Comparison of ENCODE assay signal across 8 cellular contexts in genomic region chr9:83538172-83538889, GRCh38. TPM values are rescaled to one million over a fixed set of nuclear protein-coding genes. Genes with fewer than 3 reads are reported as not detected.
DNase-seq lines count a peak whose midpoint lies in the region; ATAC-seq and TF ChIP-seq lines count a peak whose summit lies in the region.

Gene FRMD3 (minus strand): TSS chr9:83538401. CDS start chr9:83538231, 170 bp downstream.

- POLR2A ChIA-PET in A673 (lab: Charles Lee; ENCODE audit: low non-redundant PET): no interaction called here

- DNase-seq in A673 (ENCODE audit: low spot score): peak; percentile 73
- peak in 2 of 3 donors; percentile 84 to 92 for DNase-seq in Peyer's patch
- peak; percentile 29 for DNase-seq in cerebellar cortex (ENCODE audit: low spot score)
- peak; percentile 95 for DNase-seq in islet precursor cell
- peak; percentile 66 to 69 for DNase-seq in gastrocnemius medialis

- TF ChIP-seq CTCF in A673 (conservative IDR thresholded peaks at IDR 0.05; ENCODE audit: low read depth, low read length): peak; percentile 64
- peak; percentile 40; the same call in 1 of the 2 replicates for TF ChIP-seq CTCF in GM12875 (IDR thresholded peaks at IDR 0.05; ENCODE audit: borderline replicate concordance, insufficient read depth, low read depth, low read length)
- peak in 4 of 6 experiments; percentile 44 to 86 (median 83) for TF ChIP-seq CTCF in Peyer's patch (IDR thresholded peaks at IDR 0.05)
- peak; percentile 65 to 80 (median 78) for TF ChIP-seq CTCF in gastrocnemius medialis (IDR thresholded peaks at IDR 0.05 in 4 of 5, conservative IDR thresholded peaks at IDR 0.05 in 1 of 5)

- TF ChIP-seq POLR2A in Peyer's patch (IDR thresholded peaks at IDR 0.05) (peak; percentile 55 to 71), gastrocnemius medialis (IDR thresholded peaks at IDR 0.05) (peak; percentile 38 to 50)

- no TSS peak for BruUV-seq in A673 (replicated peaks; lab: Mats Ljungman, UMichigan)

- peaks cover 8% of the 10 kb centered on the region for H3K4me1 ChIP-seq in A673 (ENCODE audit: insufficient read depth, low read length, poor library complexity, severe bottlenecking)
- H3K4me1 ChIP-seq in HUES6 (ENCODE audit: control insufficient read depth, insufficient read depth, low read length): peaks cover 5% of the 10 kb centered on the region
- peaks cover 0 to 13% (median 0%) of the 10 kb centered on the region in 4 donors for H3K4me1 ChIP-seq in Peyer's patch
- H3K4me1 ChIP-seq in gastrocnemius medialis: peaks cover 15 to 16% of the 10 kb centered on the region in 2 donors

- peaks cover 76% of the 10 kb centered on the region for H3K27me3 ChIP-seq in A673 (replicated peaks; ENCODE audit: insufficient read depth, low read depth, low read length, poor library complexity)
- peaks cover 76% of the 10 kb centered on the region for H3K27me3 ChIP-seq in HUES6 (ENCODE audit: control insufficient read depth, insufficient read depth, low read length)
- no peaks in the 10 kb centered on the region for H3K27me3 ChIP-seq in Peyer's patch
- peaks cover 0 to 6% (median 0%) of the 10 kb centered on the region in 3 donors for H3K27me3 ChIP-seq in gastrocnemius medialis

- H3K9me3 ChIP-seq in A673 (ENCODE audit: low read depth, low read length, poor library complexity, severe bottlenecking): no peaks in the 10 kb centered on the region
- H3K9me3 ChIP-seq in HUES6 (ENCODE audit: control insufficient read depth, insufficient read depth, low read depth, low read length): no peaks in the 10 kb centered on the region
- no peaks in the 10 kb centered on the region for H3K9me3 ChIP-seq in Peyer's patch
- H3K9me3 ChIP-seq in gastrocnemius medialis: no peaks in the 10 kb centered on the region

- in situ Hi-C loops in gastrocnemius medialis (cut with MboI; ENCODE audit: low sequenced_read_pairs in 4 of 4): loop anchor here in 2 of 4 donors (25.0 kb wide), 1 partner anchor 326 kb away; no protein-coding TSS in a partner anchor

- H3K9ac ChIP-seq in HUES6 (ENCODE audit: low read length): peak within 1 kb of the TSS; percentile 18

- H3K27ac ChIP-seq in A673 (ENCODE audit: low read depth, low read length, poor library complexity, severe bottlenecking) (no peak within 1 kb of the TSS), HUES6 (ENCODE audit: low read depth, low read length) (no peak within 1 kb of the TSS), Peyer's patch (peak within 1 kb of the TSS in 3 of 4 donors; percentile 68 to 90 (median 88)), gastrocnemius medialis (peak within 1 kb of the TSS; percentile 69 to 84 (median 82))

- ATAC-seq in gastrocnemius medialis (peak; percentile 85 to 87), HG02588 (IDR thresholded peaks at IDR 0.05; ENCODE audit: unreplicated experiment) (no peak)

- H3K36me3 ChIP-seq in A673 (ENCODE audit: insufficient read depth, low read length, poor library complexity, severe bottlenecking) (no peaks in the 10 kb centered on the region), HUES6 (ENCODE audit: control insufficient read depth, insufficient read depth, low read length) (no peaks in the 10 kb centered on the region), Peyer's patch (no peaks in the 10 kb centered on the region), gastrocnemius medialis (no peaks in the 10 kb centered on the region)

- intact Hi-C loops in A673 (cut with micrococcal nuclease; ENCODE audit: unreplicated experiment) (no loop called here), gastrocnemius medialis (cut with DNase I; ENCODE audit: low total_unique reads) (no loop called here)

- CTCF ChIA-PET in A673 (lab: Charles Lee): interaction anchor here (0.9 kb wide), 1 partner anchor 9 kb away, joined by 3 read pairs; no protein-coding TSS in a partner anchor

- H3K4me3 ChIP-seq in A673 (ENCODE audit: low read depth, low read length, poor library complexity, severe bottlenecking) (peak within 1 kb of the TSS; percentile 44), GM12875 (ENCODE audit: low read depth, low read length) (no peak within 1 kb of the TSS), HUES6 (ENCODE audit: low read depth, low read length) (peak within 1 kb of the TSS; percentile 70), Peyer's patch (peak within 1 kb of the TSS; percentile 30 to 75 (median 52)), gastrocnemius medialis (peak within 1 kb of the TSS; percentile 65 to 82 (median 74))

RNA-seq across cellular contexts. Expression of gene FRMD3, which starts in this region (rescaled TPM):
- total RNA-seq in A673 (2021): 0.98 and 1.0 TPM in 2 replicates
- 10 to 100 TPM in 3 of 4 donors, 1 to 10 TPM in 1; 9.9 to 42.4 (median 40.2) TPM for total RNA-seq in Peyer's patch
- total RNA-seq in gastrocnemius medialis: 100 to 1,000 TPM in 2 of 4 donors, 10 to 100 TPM in 2; 62.3 to 120 (median 94.6) TPM

Comparison
In these comparisons a context has a peak if more than half of its experiments do, and no peak if none do; other contexts are left out.
1. DNase-seq: peak in every context shown above with its lines; median percentile 95 in islet precursor cell; 88 in Peyer's patch; 73 in A673; 68 in gastrocnemius medialis; 29 in cerebellar cortex.
2. H3K27ac ChIP-seq: peak in Peyer's patch (3 of 4) and gastrocnemius medialis (4 of 4); none in A673 (single experiment) and HUES6 (single experiment).
3. Peak in every context shown above with its lines, with median percentiles within 50 percentile points of each other: CTCF ChIP-seq.